25 cellular contexts compared by ENCODE assay signal in genomic region chr2:215068399-215068798, GRCh38.
"Had no signal": no experiment of that assay in that cellular context is flagged by ENCODE, and none has a peak within 500 bp of the region (broad histone marks: within the 10 kb centered on the region; RNA-seq: fewer than 3 reads in every experiment).

No MANE protein-coding gene starts in this region.

- H3K27ac ChIP-seq: coronary artery, esophagus squamous epithelium, psoas muscle, sigmoid colon, stomach, thyroid gland, vagina had no signal

- H3K4me3 ChIP-seq: coronary artery, esophagus squamous epithelium, lung, psoas muscle, sigmoid colon, stomach, thyroid gland, vagina had no signal

- H3K36me3 ChIP-seq: esophagus squamous epithelium, sigmoid colon, stomach, thyroid gland, vagina had no signal

- H3K27ac Mint-ChIP-seq: effector memory CD8-positive, alpha-beta T cell; immature natural killer cell; memory B cell; natural killer cell; stimulated activated effector memory CD8-positive, alpha-beta T cell treated with anti-CD3 and anti-CD28 coated beads, Interleukin-12 subunit alpha, Interleukin-12 subunit beta, amount 100 ng/mL, for 72 hours had no signal

- H3K4me3 Mint-ChIP-seq: effector memory CD8-positive, alpha-beta T cell; immature natural killer cell; memory B cell; natural killer cell; stimulated activated effector memory CD8-positive, alpha-beta T cell treated with anti-CD3 and anti-CD28 coated beads, Interleukin-12 subunit alpha, Interleukin-12 subunit beta, amount 100 ng/mL, for 72 hours had no signal

- H3K27me3 Mint-ChIP-seq: memory B cell had no signal

- DNase-seq: dermis blood vessel endothelial cell; effector memory CD8-positive, alpha-beta T cell; erythroblast; esophagus squamous epithelium; hypothalamus; immature natural killer cell; islet precursor cell; kidney glomerular epithelial cell; natural killer cell; nucleus accumbens; posterior cingulate gyrus; psoas muscle; right cardiac atrium; sigmoid colon; stimulated activated CD4-positive, alpha-beta T cell treated with anti-CD3 and anti-CD28 coated beads, Interleukin-2, amount 100 ng/mL, for 24 hours; stimulated activated CD4-positive, alpha-beta T cell treated with anti-CD3 and anti-CD28 coated beads, Interleukin-4, amount 100 ng/mL, for 24 hours; stimulated activated naive CD4-positive, alpha-beta T cell treated with Interleukin-2 at 50 U/mL for 16 hours; stomach; thyroid gland; trophoblast cell had no signal

- H3K4me1 ChIP-seq: psoas muscle, sigmoid colon, stomach, thyroid gland, vagina had no signal

- H3K27me3 ChIP-seq: esophagus squamous epithelium, sigmoid colon, stomach, thyroid gland, vagina had no signal

- H3K9me3 ChIP-seq: esophagus squamous epithelium, psoas muscle, sigmoid colon, stomach, thyroid gland, vagina had no signal

- H3K9me3 Mint-ChIP-seq: effector memory CD8-positive, alpha-beta T cell; memory B cell; stimulated activated effector memory CD8-positive, alpha-beta T cell treated with anti-CD3 and anti-CD28 coated beads, Interleukin-12 subunit alpha, Interleukin-12 subunit beta, amount 100 ng/mL, for 72 hours had no signal

- H3K4me1 Mint-ChIP-seq: immature natural killer cell; natural killer cell; stimulated activated effector memory CD8-positive, alpha-beta T cell treated with anti-CD3 and anti-CD28 coated beads, Interleukin-12 subunit alpha, Interleukin-12 subunit beta, amount 100 ng/mL, for 72 hours had no signal

- H3K36me3 Mint-ChIP-seq: immature natural killer cell; memory B cell; natural killer cell; stimulated activated effector memory CD8-positive, alpha-beta T cell treated with anti-CD3 and anti-CD28 coated beads, Interleukin-12 subunit alpha, Interleukin-12 subunit beta, amount 100 ng/mL, for 72 hours had no signal
